Comparison of ENCODE assay signal across 8 cellular contexts in the genomic region with DNA sequence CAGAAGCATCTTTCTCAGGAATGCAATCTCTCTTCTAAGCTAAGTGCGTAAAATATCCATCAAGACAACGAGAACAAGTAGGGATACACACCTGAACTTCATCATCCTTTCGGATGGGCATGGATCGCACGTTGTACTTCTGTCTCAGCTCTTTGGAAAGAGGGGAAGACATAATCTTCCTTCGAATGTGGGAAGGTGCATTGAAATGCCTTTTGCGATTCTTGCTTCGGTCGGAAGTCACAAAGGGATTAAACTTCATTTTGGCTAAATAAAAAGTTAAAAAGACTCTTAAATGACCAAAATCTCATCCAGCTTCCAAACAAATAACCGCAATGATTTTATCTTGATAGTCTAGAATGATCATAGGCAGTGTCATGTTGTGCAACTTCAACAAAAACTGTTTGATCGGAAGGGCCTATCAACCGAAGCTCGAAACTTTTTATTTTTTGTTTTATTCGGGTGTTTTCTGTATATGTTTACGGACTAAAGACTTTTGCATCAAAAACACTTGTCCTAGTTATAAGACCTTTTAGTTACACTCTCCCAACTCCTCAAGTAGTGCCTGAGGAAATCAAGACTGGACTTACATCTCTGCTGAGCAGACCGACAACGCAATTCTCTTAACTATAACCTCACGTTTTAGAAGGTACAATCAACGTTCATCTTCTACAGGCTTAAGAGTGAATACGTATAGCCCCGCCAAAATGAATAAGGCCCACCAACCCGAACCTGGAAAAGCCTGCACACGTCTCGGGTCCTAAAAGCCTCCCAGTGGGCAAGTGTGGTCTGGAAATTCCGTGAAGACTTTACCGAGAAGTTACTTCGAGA. TPM values are rescaled to one million over a fixed set of nuclear protein-coding genes. Genes with fewer than 3 reads are reported as not detected.
A peak's percentile ranks its signal among the peaks of the same experiment; 100 is the strongest.
DNase-seq lines count a peak whose midpoint lies in the region; ATAC-seq and TF ChIP-seq lines count a peak whose summit lies in the region.

No MANE protein-coding gene starts in this region.

- H3K4me2 ChIP-seq in MM.1S (ENCODE audit: low read depth, low read length) = peak overlapping the region; percentile 80

- no peaks in the 10 kb centered on the region for H3K9me3 Mint-ChIP-seq in Calu3 (ENCODE audit: low read depth, unreplicated experiment)
- H3K9me3 Mint-ChIP-seq in nephron = no peaks in the 10 kb centered on the region

- H3K4me3 Mint-ChIP-seq in Calu3 (ENCODE audit: low read depth, unreplicated experiment) (peak overlapping the region; percentile 89), nephron (peak overlapping the region; percentile 96 to 98 (median 97))

- ATAC-seq in HG02610 (IDR thresholded peaks at IDR 0.05; ENCODE audit: unreplicated experiment) (no peak), GM18858 (IDR thresholded peaks at IDR 0.05; ENCODE audit: unreplicated experiment) (no peak)

- peak overlapping the region; percentile 13; the same call in 1 of the 2 replicates for H3K27ac ChIP-seq in MM.1S (ENCODE audit: low read length)
- no peak overlapping the region for H3K27ac ChIP-seq in duodenal mucosa (ENCODE audit: low read depth, low read length)

- TF ChIP-seq CTCF in Calu3 (IDR thresholded peaks at IDR 0.05; ENCODE audit: unreplicated experiment) (no peak), MM.1S (IDR thresholded peaks at IDR 0.05; ENCODE audit: low read length) (no peak), nephron (IDR thresholded peaks at IDR 0.05; ENCODE audit: unreplicated experiment in 3 of 3) (no peak)

- intact Hi-C loops in Calu3 (cut with micrococcal nuclease; ENCODE audit: unreplicated experiment) = loop anchor here (5.0 kb wide), 1 partner anchor 365 kb away; no protein-coding TSS in a partner anchor

- H3K4me3 ChIP-seq in MM.1S (ENCODE audit: low read length) = peak overlapping the region; percentile 79
- peak overlapping the region; percentile 68 to 93 for H3K4me3 ChIP-seq in duodenal mucosa (ENCODE audit: low read depth in 1 of 2, low read length in 2 of 2)

- H3K27ac Mint-ChIP-seq in Calu3 (ENCODE audit: unreplicated experiment) (peak overlapping the region; percentile 95), nephron (peak overlapping the region; percentile 92 to 99 (median 98))

- CTCF ChIA-PET in Calu3 (lab: Charles Lee) = no interaction called here

- H3K79me2 ChIP-seq in MM.1S (ENCODE audit: low read length) = peaks cover 46% of the 10 kb centered on the region

- H3K4me1 Mint-ChIP-seq in Calu3 (ENCODE audit: low read depth, unreplicated experiment) (peaks cover 24% of the 10 kb centered on the region), nephron (peaks cover 45% of the 10 kb centered on the region)

- H3K9ac ChIP-seq in MM.1S (ENCODE audit: low read length) (peak overlapping the region; percentile 81), duodenal mucosa (ENCODE audit: low read depth in 1 of 2, low read length in 2 of 2) (peak overlapping the region; percentile 61 to 86)

- H3K27me3 ChIP-seq in MM.1S (replicated peaks; ENCODE audit: insufficient read depth, low read length) (no peaks in the 10 kb centered on the region), duodenal mucosa (ENCODE audit: control insufficient read depth in 1 of 2, insufficient read depth in 2 of 2, low read length in 2 of 2) (no peaks in the 10 kb centered on the region)

- H3K4me1 ChIP-seq in MM.1S (ENCODE audit: low read length) = peaks cover 19% of the 10 kb centered on the region
- peaks cover 23 to 33% of the 10 kb centered on the region in 2 donors for H3K4me1 ChIP-seq in duodenal mucosa (ENCODE audit: control insufficient read depth in 1 of 2, insufficient read depth in 2 of 2, low read length in 2 of 2)

- TSS peak; percentile 59 for BruUV-seq in Calu3 (replicated peaks; lab: Mats Ljungman, UMichigan)

- H3F3A ChIP-seq in MM.1S (ENCODE audit: insufficient read depth, low read length) = peaks cover 51% of the 10 kb centered on the region

- H3K9me3 ChIP-seq in MM.1S (replicated peaks; ENCODE audit: insufficient read depth, low read length) = no peaks in the 10 kb centered on the region
- H3K9me3 ChIP-seq in duodenal mucosa (ENCODE audit: control insufficient read depth in 1 of 2, low read length in 2 of 2) = no peaks in the 10 kb centered on the region

- H3K27me3 Mint-ChIP-seq in Calu3 (ENCODE audit: unreplicated experiment) (no peaks in the 10 kb centered on the region), nephron (ENCODE audit: low read depth) (no peaks in the 10 kb centered on the region)

- no peaks in the 10 kb centered on the region for H3K9me2 ChIP-seq in MM.1S (replicated peaks; ENCODE audit: insufficient read depth, low read length)

- DNase-seq in Calu3 (no peak), MM.1S (peak; percentile 33), anterior cingulate cortex (lab: John Stamatoyannopoulos, UW) (no peak)
- DNase-seq in stimulated activated CD4-positive, alpha-beta T cell treated with anti-CD3 and anti-CD28 coated beads, Interleukin-4, amount 100 ng/mL, for 1 hour = no peak

- peaks cover 78% of the 10 kb centered on the region for H3K36me3 Mint-ChIP-seq in Calu3 (ENCODE audit: insufficient read depth, unreplicated experiment)
- peaks cover 55% of the 10 kb centered on the region for H3K36me3 Mint-ChIP-seq in nephron (ENCODE audit: low read depth)

- no peak overlapping the region for H2AFZ ChIP-seq in MM.1S (ENCODE audit: low read length)

- peaks cover 27% of the 10 kb centered on the region; the same call in 1 of the 2 replicates for H4K20me1 ChIP-seq in MM.1S (ENCODE audit: insufficient read depth, low read length)

- peaks cover 19% of the 10 kb centered on the region for H3K36me3 ChIP-seq in MM.1S (replicated peaks; ENCODE audit: insufficient read depth, low read length)
- H3K36me3 ChIP-seq in duodenal mucosa (ENCODE audit: control insufficient read depth in 1 of 2, insufficient read depth in 2 of 2, low read length in 2 of 2) = peaks cover 17 to 43% of the 10 kb centered on the region in 2 donors

RNA-seq across cellular contexts. Expression of a gene that starts 0.7 kb away (rescaled TPM):
- total RNA-seq in Calu3 (2022) = 739 and 842 TPM in 2 replicates

RNA-seq across cellular contexts. Expression of a gene that starts 15.4 kb away (rescaled TPM):
- not detected in 2 replicates for total RNA-seq in Calu3 (2022)

RNA-seq across cellular contexts. Expression of a gene that starts 42.6 kb away (rescaled TPM):
- not detected in 2 replicates for total RNA-seq in Calu3 (2022)

RNA-seq across cellular contexts. Expression of a gene that starts 53.4 kb away (rescaled TPM):
- total RNA-seq in Calu3 (2022) = 40.5 and 40.8 TPM in 2 replicates
